Comparison of ENCODE assay signal across 8 cellular contexts in the genomic region with DNA sequence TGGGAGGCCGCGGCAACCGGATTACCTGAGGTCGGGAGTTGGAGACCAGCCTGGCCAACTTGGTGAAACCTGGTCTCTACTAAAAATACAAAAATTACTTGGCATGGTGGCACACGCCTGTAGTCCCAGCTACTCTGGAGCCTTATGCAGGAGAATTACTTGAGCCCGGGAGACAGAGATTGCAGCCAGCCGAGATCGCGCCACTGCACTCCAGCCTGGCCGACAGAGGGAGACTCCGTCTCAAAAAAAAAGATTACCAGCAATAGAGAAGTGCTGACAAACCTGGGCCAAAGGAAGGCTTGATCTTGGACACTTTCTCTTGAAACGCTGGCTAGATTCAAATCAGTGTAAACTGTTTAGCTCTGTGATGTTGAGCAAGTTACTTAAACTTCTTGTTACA. TPM values are rescaled to one million over a fixed set of nuclear protein-coding genes. Genes with fewer than 3 reads are reported as not detected.
DNase-seq lines count a peak whose midpoint lies in the region; TF ChIP-seq lines count a peak whose summit lies in the region.

No MANE protein-coding gene starts in this region.

- no peak overlapping the region for H3K27ac ChIP-seq in sigmoid colon
- H3K27ac ChIP-seq in neuronal stem cell (replicated peaks; ENCODE audit: low read length), result no peak overlapping the region

- H2AK5ac ChIP-seq in neuronal stem cell (ENCODE audit: low read depth, low read length), result no peak overlapping the region

- no peaks in the 10 kb centered on the region for H3K79me1 ChIP-seq in neuronal stem cell (ENCODE audit: low read depth, low read length)

- TF ChIP-seq EP300 in sigmoid colon (IDR thresholded peaks at IDR 0.05), result no peak

- H3K4ac ChIP-seq in neuronal stem cell (ENCODE audit: low read length), result no peak overlapping the region

- H3K9me3 ChIP-seq in sigmoid colon, result no peaks in the 10 kb centered on the region
- H3K9me3 ChIP-seq in neuronal stem cell (replicated peaks in 1 of 2; ENCODE audit: control insufficient read depth in 2 of 2, insufficient read depth in 1 of 2, low read depth in 1 of 2, low read length in 2 of 2), result peaks cover 0 to 3% of the 10 kb centered on the region in 2 donors

- H3K27me3 ChIP-seq in sigmoid colon, result peaks cover 5 to 82% (median 44%) of the 10 kb centered on the region in 3 donors
- peaks cover 27 to 94% (median 81%) of the 10 kb centered on the region in 3 experiments for H3K27me3 ChIP-seq in neuronal stem cell (ENCODE audit: control insufficient read depth in 3 of 3, insufficient read depth in 3 of 3, low read depth in 1 of 3, low read length in 3 of 3)

- H3K18ac ChIP-seq in neuronal stem cell (ENCODE audit: low read length), result no peak overlapping the region

- H2BK15ac ChIP-seq in neuronal stem cell (ENCODE audit: low read length), result no peak overlapping the region

- no peak overlapping the region for H3K14ac ChIP-seq in neuronal stem cell (ENCODE audit: low read length)

- no peak overlapping the region for H2AFZ ChIP-seq in neuronal stem cell (ENCODE audit: low read length)

- H3K4me1 ChIP-seq in sigmoid colon (peaks cover 0 to 19% (median 13%) of the 10 kb centered on the region in 4 donors), neuronal stem cell (ENCODE audit: control insufficient read depth in 2 of 2, insufficient read depth in 1 of 2, low read depth in 1 of 2, low read length in 2 of 2) (peaks cover 0 to 6% of the 10 kb centered on the region in 2 donors)

- no peak overlapping the region for H3K23ac ChIP-seq in neuronal stem cell (ENCODE audit: low read depth, low read length, poor library complexity)

- TF ChIP-seq CTCF in fibroblast of pulmonary artery (IDR thresholded peaks at IDR 0.05; ENCODE audit: low read length, missing control alignments) (peak; percentile 65), sigmoid colon (IDR thresholded peaks at IDR 0.05) (peak in 3 of 4 experiments; percentile 44 to 57 (median 47))

- DNase-seq in activated CD4-positive, alpha-beta T cell treated with anti-CD3 and anti-CD28 coated beads for 48 hours, result peak; percentile 49
- DNase-seq in activated CD4-positive, alpha-beta T cell treated with anti-CD3 and anti-CD28 coated beads, Interleukin-2, amount 50 U/mL, for 4 hours, result no peak
- DNase-seq in SK-N-DZ (ENCODE audit: low spot score), result peak; percentile 43
- peak; percentile 42 for DNase-seq in fibroblast of pulmonary artery (ENCODE audit: low read depth)
- DNase-seq in sigmoid colon, result no peak
- no peak for DNase-seq in mesenteric fat pad (ENCODE audit: low spot score)
- DNase-seq in neuronal stem cell (ENCODE audit: low spot score), result no peak
- DNase-seq in foreskin melanocyte, result no peak

- H3K36me3 ChIP-seq in sigmoid colon, result no peaks in the 10 kb centered on the region
- no peaks in the 10 kb centered on the region for H3K36me3 ChIP-seq in neuronal stem cell (replicated peaks in 1 of 2; ENCODE audit: control insufficient read depth in 2 of 2, insufficient read depth in 2 of 2, low read length in 2 of 2)

- 36 to 40% methylated on average over 12 of the region's 12 CpGs for WGBS in sigmoid colon, 2 donors
- no CpG with 5 or more reads among the region's 12 CpGs for WGBS in neuronal stem cell (ENCODE audit: extremely low coverage in 2 of 2, insufficient read length in 2 of 2, insufficient replicate concordance in 1 of 2), 2 donors

- TF ChIP-seq POLR2A in sigmoid colon (IDR thresholded peaks at IDR 0.05), result no peak

- H2BK5ac ChIP-seq in neuronal stem cell (ENCODE audit: low read length), result no peak overlapping the region

- no peak overlapping the region for H3K9ac ChIP-seq in neuronal stem cell (ENCODE audit: low read depth, low read length, poor library complexity)

- no peak overlapping the region for H2BK12ac ChIP-seq in neuronal stem cell (ENCODE audit: low read length)

- intact Hi-C loops in sigmoid colon (cut with DNase I), result loop anchor here (1.0 kb wide), 1 partner anchor 28 kb away; no protein-coding TSS in a partner anchor

- H3K4me3 ChIP-seq in fibroblast of pulmonary artery (replicated peaks; ENCODE audit: low read depth, low read length) (no peak overlapping the region), sigmoid colon (no peak overlapping the region), neuronal stem cell (ENCODE audit: low read length in 2 of 2) (no peak overlapping the region)

- no peak overlapping the region for H2BK120ac ChIP-seq in neuronal stem cell (ENCODE audit: low read depth, low read length)

- no peak overlapping the region for H3K4me2 ChIP-seq in neuronal stem cell (ENCODE audit: insufficient read depth, low read length, poor library complexity, severe bottlenecking)

- no peak overlapping the region for H4K8ac ChIP-seq in neuronal stem cell (ENCODE audit: low read depth, low read length)

- H4K91ac ChIP-seq in neuronal stem cell (ENCODE audit: low read depth, low read length, poor library complexity), result no peak overlapping the region

RNA-seq across cellular contexts. Expression of gene MT1H, which starts 4.3 kb away (rescaled TPM):
- polyA plus RNA-seq in SK-N-DZ (2014; cell fraction: cytosol; rRNA removed), result not detected in 2 replicates
- not detected in 2 replicates for polyA plus RNA-seq in SK-N-DZ (2014; cell fraction: nucleus; rRNA removed)
- total RNA-seq in sigmoid colon, result not detected
- 100 to 1,000 TPM in 2 of 3 donors, 1 to 10 TPM in 1; 2.0 to 581 (median 133) TPM for polyA plus RNA-seq in sigmoid colon
- 0.58 TPM for total RNA-seq in mesenteric fat pad
- not detected for polyA plus RNA-seq in neuronal stem cell (2013, experiment 1 of 2)
- not detected for polyA plus RNA-seq in neuronal stem cell (2013, experiment 2 of 2)

RNA-seq across cellular contexts. Expression of gene MT1G, which starts 6.1 kb away (rescaled TPM):
- polyA plus RNA-seq in SK-N-DZ (2014; cell fraction: cytosol; rRNA removed), result 7.9 TPM in 1 of 2 replicates, not detected in the other
- polyA plus RNA-seq in SK-N-DZ (2014; cell fraction: nucleus; rRNA removed), result not detected in 2 replicates
- total RNA-seq in sigmoid colon, result 10 to 100 TPM in 2 of 4 donors, 1 to 10 TPM in 2; 2.0 to 12.9 (median 7.8) TPM
- polyA plus RNA-seq in sigmoid colon, result 1,000 to 10,000 TPM in 1 of 3 donors, 100 to 1,000 TPM in 1, 10 to 100 TPM in 1; 47.9 to 2,487 (median 601) TPM
- 41.5 TPM for total RNA-seq in mesenteric fat pad
- not detected for polyA plus RNA-seq in neuronal stem cell (2013, experiment 1 of 2)
- polyA plus RNA-seq in neuronal stem cell (2013, experiment 2 of 2), result not detected

RNA-seq across cellular contexts. Expression of gene MT1X, which starts 8.4 kb away (rescaled TPM):
- 2.3 and 3.1 TPM in 2 replicates for polyA plus RNA-seq in SK-N-DZ (2014; cell fraction: cytosol; rRNA removed)
- polyA plus RNA-seq in SK-N-DZ (2014; cell fraction: nucleus; rRNA removed), result 1.7 and 4.2 TPM in 2 replicates
- total RNA-seq in sigmoid colon, result 1,000 to 10,000 TPM in 1 of 4 donors, 100 to 1,000 TPM in 2, 10 to 100 TPM in 1; 90.3 to 1,592 (median 363) TPM
- polyA plus RNA-seq in sigmoid colon, result 100 to 1,000 TPM; 206 to 513 (median 470) TPM
- 971 TPM for total RNA-seq in mesenteric fat pad
- 36.2 TPM for polyA plus RNA-seq in neuronal stem cell (2013, experiment 1 of 2)
- polyA plus RNA-seq in neuronal stem cell (2013, experiment 2 of 2), result 33.3 TPM

RNA-seq across cellular contexts. Expression of gene MT1F, which starts 16.2 kb away (rescaled TPM):
- polyA plus RNA-seq in SK-N-DZ (2014; cell fraction: cytosol; rRNA removed), result 3.4 TPM in 1 of 2 replicates, not detected in the other
- polyA plus RNA-seq in SK-N-DZ (2014; cell fraction: nucleus; rRNA removed), result not detected in 2 replicates
- 1 to 10 TPM in 3 of 4 donors, under 1 TPM in 1; 0.71 to 3.1 (median 2.6) TPM for total RNA-seq in sigmoid colon
- polyA plus RNA-seq in sigmoid colon, result 100 to 1,000 TPM in 1 of 3 donors, 10 to 100 TPM in 1, 1 to 10 TPM in 1; 7.1 to 117 (median 48.1) TPM
- total RNA-seq in mesenteric fat pad, result 11.8 TPM
- 1.9 TPM for polyA plus RNA-seq in neuronal stem cell (2013, experiment 1 of 2)
- polyA plus RNA-seq in neuronal stem cell (2013, experiment 2 of 2), result 2.0 TPM

RNA-seq across cellular contexts. Expression of gene MT1B, which starts 22.2 kb away (rescaled TPM):
- not detected in 2 replicates for polyA plus RNA-seq in SK-N-DZ (2014; cell fraction: cytosol; rRNA removed)
- not detected in 2 replicates for polyA plus RNA-seq in SK-N-DZ (2014; cell fraction: nucleus; rRNA removed)
- total RNA-seq in sigmoid colon (not detected), mesenteric fat pad (not detected)
- not detected for polyA plus RNA-seq in sigmoid colon
- polyA plus RNA-seq in neuronal stem cell (2013, experiment 1 of 2), result not detected
- polyA plus RNA-seq in neuronal stem cell (2013, experiment 2 of 2), result not detected

Comparison
In these comparisons a context has a peak if more than half of its experiments do, and no peak if none do; other contexts are left out.
1. DNase-seq: peak in activated CD4-positive, alpha-beta T cell treated with anti-CD3 and anti-CD28 coated beads for 48 hours (single experiment), SK-N-DZ (single experiment) and fibroblast of pulmonary artery (single experiment); none in activated CD4-positive, alpha-beta T cell treated with anti-CD3 and anti-CD28 coated beads, Interleukin-2, amount 50 U/mL, for 4 hours (0 of 2), sigmoid colon (single experiment), mesenteric fat pad (single experiment), neuronal stem cell (single experiment) and foreskin melanocyte (single experiment).